26 cellular contexts compared by ENCODE assay signal in genomic region chr16:16110111-16110490, GRCh38.
"Had no signal": no experiment of that assay in that cellular context is flagged by ENCODE, and none has a peak within 500 bp of the region (broad histone marks: within the 10 kb centered on the region; RNA-seq: fewer than 3 reads in every experiment).

No MANE protein-coding gene starts in this region.

- H3K4me3 ChIP-seq: left ventricle myocardium inferior, lower lobe of right lung, prostate gland, right atrium auricular region, thoracic aorta, transverse colon, upper lobe of right lung, vagina had no signal

- H3K9me3 Mint-ChIP-seq: immature natural killer cell; memory B cell; natural killer cell; stimulated activated effector memory CD8-positive, alpha-beta T cell treated with anti-CD3 and anti-CD28 coated beads, Interleukin-12 subunit alpha, Interleukin-12 subunit beta, amount 100 ng/mL, for 72 hours had no signal

- H3K9me3 ChIP-seq: left ventricle myocardium inferior, lower lobe of right lung, neutrophil, prostate gland, right atrium auricular region, thoracic aorta, transverse colon, upper lobe of right lung, vagina had no signal

- H3K9ac ChIP-seq: parathyroid adenoma had no signal

- H3K4me1 ChIP-seq: foreskin keratinocyte, left ventricle myocardium inferior, lower lobe of right lung, parathyroid adenoma, prostate gland, right atrium auricular region, upper lobe of right lung, vagina had no signal

- H3K4me1 Mint-ChIP-seq: natural killer cell; stimulated activated effector memory CD8-positive, alpha-beta T cell treated with anti-CD3 and anti-CD28 coated beads, Interleukin-12 subunit alpha, Interleukin-12 subunit beta, amount 100 ng/mL, for 72 hours had no signal

- DNase-seq: cerebellar nuclear complex; cortex of kidney; foreskin keratinocyte; glutamatergic neuron; hypothalamus; immature natural killer cell; islet precursor cell; kidney glomerular epithelial cell; left colon; left ventricle myocardium inferior; lower lobe of right lung; natural killer cell; stimulated activated CD4-positive, alpha-beta T cell treated with anti-CD3 and anti-CD28 coated beads, Interleukin-2, amount 100 ng/mL, for 24 hours; stimulated activated CD4-positive, alpha-beta T cell treated with anti-CD3 and anti-CD28 coated beads, Interleukin-4, amount 100 ng/mL, for 24 hours; stimulated activated naive CD8-positive, alpha-beta T cell treated with anti-CD3 and anti-CD28 coated beads, Interleukin-15, Interleukin-2, amounts not matched to agents 100 U/mL and 50 U/mL, for 24 hours; transverse colon; upper lobe of right lung had no signal

- H2AFZ ChIP-seq: parathyroid adenoma had no signal

- H3K27me3 Mint-ChIP-seq: memory B cell had no signal

- H3K27ac ChIP-seq: foreskin keratinocyte, left ventricle myocardium inferior, lower lobe of right lung, neutrophil, parathyroid adenoma, right atrium auricular region, thoracic aorta, upper lobe of right lung, vagina had no signal

- H3K36me3 Mint-ChIP-seq: natural killer cell had no signal

- ATAC-seq: foreskin keratinocyte; left colon; lower lobe of right lung; natural killer cell; sciatic nerve; stimulated activated effector memory CD8-positive, alpha-beta T cell treated with anti-CD3 and anti-CD28 coated beads, Interleukin-12 subunit alpha, Interleukin-12 subunit beta, amount 100 ng/mL, for 72 hours; stimulated activated naive CD8-positive, alpha-beta T cell treated with anti-CD3 and anti-CD28 coated beads, Interleukin-15, Interleukin-2, amounts not matched to agents 100 U/mL and 50 U/mL, for 24 hours; upper lobe of right lung had no signal

- H3K27ac Mint-ChIP-seq: immature natural killer cell, memory B cell, natural killer cell had no signal

- H3K4me3 Mint-ChIP-seq: immature natural killer cell; memory B cell; natural killer cell; stimulated activated effector memory CD8-positive, alpha-beta T cell treated with anti-CD3 and anti-CD28 coated beads, Interleukin-12 subunit alpha, Interleukin-12 subunit beta, amount 100 ng/mL, for 72 hours had no signal

- H3K27me3 ChIP-seq: foreskin keratinocyte, neutrophil, right atrium auricular region, transverse colon, upper lobe of right lung, vagina had no signal
